In the genomic region with DNA sequence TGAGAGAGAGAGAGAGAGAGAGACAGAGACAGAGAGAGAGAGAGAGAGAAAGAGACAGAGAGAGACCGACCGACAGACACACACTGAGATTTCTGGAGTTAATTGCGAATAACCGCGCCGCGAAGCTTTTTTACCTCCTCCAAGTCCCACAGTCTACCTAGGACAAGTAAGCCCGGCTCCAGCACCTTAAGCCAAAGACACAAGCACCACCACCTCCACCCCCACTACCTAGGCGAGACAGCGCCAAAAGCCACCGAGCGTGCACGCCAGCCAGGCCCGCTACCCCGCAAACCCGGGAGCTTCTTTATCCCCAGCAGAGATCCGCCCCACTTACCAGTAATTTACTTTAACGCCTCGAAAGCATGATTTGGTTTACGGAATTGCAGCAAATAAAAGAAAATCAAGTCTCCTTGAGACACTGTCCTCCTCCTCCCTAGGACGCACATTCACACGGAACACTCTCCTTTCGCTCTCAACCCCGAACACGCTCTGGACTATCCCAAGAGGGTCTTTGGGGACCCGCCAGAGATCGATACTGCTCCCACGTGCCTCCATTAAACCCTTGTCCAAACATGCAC, we compare ENCODE assay signal across 8 cellular contexts.
DNase-seq lines count a peak whose midpoint lies in the region; ATAC-seq and TF ChIP-seq lines count a peak whose summit lies in the region.

No MANE protein-coding gene starts in this region.

- H3K4ac ChIP-seq in H9 (ENCODE audit: low read depth, low read length): no peak overlapping the region

- peaks cover 6% of the 10 kb centered on the region; the same call in 1 of the 2 replicates for H3K4me1 ChIP-seq in H9 (ENCODE audit: insufficient read depth, low read length)
- no peaks in the 10 kb centered on the region for H3K4me1 ChIP-seq in muscle layer of colon (ENCODE audit: insufficient read depth, low read length)
- H3K4me1 ChIP-seq in upper lobe of left lung: peaks cover 0 to 19% (median 0%) of the 10 kb centered on the region in 4 donors

- peak overlapping the region; percentile 76 for H3K18ac ChIP-seq in H9 (ENCODE audit: insufficient read length, low read depth, low read length)

- peak overlapping the region; percentile 95 to 99 for H3K4me3 Mint-ChIP-seq in H9
- H3K4me3 Mint-ChIP-seq in T-helper 17 cell: peak overlapping the region; percentile 97

- DNase-seq in H9 (peak; percentile 26), T-helper 17 cell (peak in 2 of 3 donors; percentile 5 to 10), dermis blood vessel endothelial cell (peak; percentile 24), upper lobe of left lung (peak in 1 of 2 donors; percentile 20), NCI-H1694 (lab: John Stamatoyannopoulos, UW) (no peak)

- WGBS in H9 (ENCODE audit: extremely low coverage, insufficient read length, low lambda C conversion rate): no CpG with 5 or more reads among the region's 28 CpGs
- WGBS in upper lobe of left lung, 2 donors: 0 to 40% methylated on average over 9 to 28 of the region's 28 CpGs

- H2BK5ac ChIP-seq in H9 (ENCODE audit: insufficient read length, low read length): peak overlapping the region; percentile 88

- H3K27ac ChIP-seq in H9 (ENCODE audit: insufficient read length, low read depth, low read length) (no peak overlapping the region), muscle layer of colon (ENCODE audit: low read depth, low read length) (no peak overlapping the region), upper lobe of left lung (peak overlapping the region in 3 of 4 donors; percentile 3 to 63 (median 49))

- H3K14ac ChIP-seq in H9 (ENCODE audit: insufficient read depth, low read length): peak overlapping the region; percentile 86

- TF ChIP-seq EP300 in upper lobe of left lung (IDR thresholded peaks at IDR 0.05): no peak

- peak overlapping the region; percentile 85 for H3K56ac ChIP-seq in H9 (ENCODE audit: insufficient read length, low read depth, low read length)

- no peak overlapping the region for H2BK20ac ChIP-seq in H9 (ENCODE audit: low read depth, low read length, poor library complexity, severe bottlenecking)

- H3K4me3 ChIP-seq in muscle layer of colon (ENCODE audit: low read depth in 1 of 2, low read length in 2 of 2) (peak overlapping the region; percentile 16 to 63), upper lobe of left lung (peak overlapping the region; percentile 25 to 68 (median 60))

- H3K79me2 ChIP-seq in H9 (ENCODE audit: insufficient read depth, low read length): peaks cover 38% of the 10 kb centered on the region; the same call in 1 of the 2 replicates

- H3K79me1 ChIP-seq in H9 (ENCODE audit: insufficient read depth, low read depth, low read length, poor library complexity, severe bottlenecking): no peaks in the 10 kb centered on the region

- H4K20me1 ChIP-seq in H9 (ENCODE audit: control insufficient read depth, insufficient read depth, insufficient read length): no peaks in the 10 kb centered on the region

- H3K23ac ChIP-seq in H9 (ENCODE audit: insufficient read length, low read depth, low read length): no peak overlapping the region

- H4K5ac ChIP-seq in H9 (ENCODE audit: insufficient read length, low read depth, low read length): peak overlapping the region; percentile 27

- no peak overlapping the region for H2BK15ac ChIP-seq in H9 (ENCODE audit: low read depth, low read length)

- TF ChIP-seq POLR2A in upper lobe of left lung (IDR thresholded peaks at IDR 0.05): no peak

- H3K9me3 ChIP-seq in H9 (ENCODE audit: control insufficient read depth, low read depth, low read length) (no peaks in the 10 kb centered on the region), T-helper 17 cell (ENCODE audit: control insufficient read depth, low read length, poor library complexity, severe bottlenecking) (no peaks in the 10 kb centered on the region), muscle layer of colon (ENCODE audit: low read length) (no peaks in the 10 kb centered on the region), upper lobe of left lung (peaks cover 0 to 3% (median 0%) of the 10 kb centered on the region in 4 donors)

- no peaks in the 10 kb centered on the region for H3K36me3 ChIP-seq in muscle layer of colon (ENCODE audit: insufficient read depth, low read length)
- no peaks in the 10 kb centered on the region for H3K36me3 ChIP-seq in upper lobe of left lung

- no peaks in the 10 kb centered on the region for H3K23me2 ChIP-seq in H9 (ENCODE audit: insufficient read length, low read depth, low read length, poor library complexity, severe bottlenecking)

- H3K36me3 Mint-ChIP-seq in H9 (ENCODE audit: insufficient read depth in 1 of 3, low read depth in 3 of 3) (peaks cover 40 to 49% (median 49%) of the 10 kb centered on the region in 3 experiments), T-helper 17 cell (ENCODE audit: low read depth) (no peaks in the 10 kb centered on the region)

- no peak for TF ChIP-seq CTCF in H9 (conservative IDR thresholded peaks at IDR 0.05)
- TF ChIP-seq CTCF in upper lobe of left lung (IDR thresholded peaks at IDR 0.05): no peak

- H3K27ac Mint-ChIP-seq in H9: peak overlapping the region; percentile 94 to 100 (median 97)
- peak overlapping the region; percentile 92 for H3K27ac Mint-ChIP-seq in T-helper 17 cell

- peak overlapping the region; percentile 34 for H4K8ac ChIP-seq in H9 (replicated peaks; ENCODE audit: insufficient read length, low read depth, low read length)

- H3K4me2 ChIP-seq in H9 (ENCODE audit: insufficient read depth, insufficient read length, low read length): peak overlapping the region; percentile 84

- H3T11ph ChIP-seq in H9 (ENCODE audit: low read length): no peak overlapping the region

- H2BK120ac ChIP-seq in H9 (ENCODE audit: low read depth, low read length, poor library complexity, severe bottlenecking): peak overlapping the region; percentile 44

- H3K4me1 Mint-ChIP-seq in H9 (peaks cover 30 to 47% of the 10 kb centered on the region in 2 experiments), T-helper 17 cell (peaks cover 8% of the 10 kb centered on the region)

- no peak overlapping the region for H4K91ac ChIP-seq in H9 (ENCODE audit: insufficient read length, low read depth, low read length)

- ATAC-seq in T-helper 17 cell: peak; percentile 29
- peak; percentile 41 to 45 for ATAC-seq in upper lobe of left lung (ENCODE audit: low FRiP score in 2 of 2)
- ATAC-seq in HG03571 (IDR thresholded peaks at IDR 0.05; ENCODE audit: unreplicated experiment): no peak
- ATAC-seq in HG03108 (IDR thresholded peaks at IDR 0.05; ENCODE audit: unreplicated experiment): no peak

- H3K27me3 ChIP-seq in H9 (ENCODE audit: insufficient read depth, low read length) (no peaks in the 10 kb centered on the region), muscle layer of colon (ENCODE audit: control insufficient read depth in 1 of 2, insufficient read depth in 2 of 2, low read length in 2 of 2) (peaks cover 0 to 15% of the 10 kb centered on the region in 2 donors), upper lobe of left lung (peaks cover 0 to 15% (median 0%) of the 10 kb centered on the region in 4 donors)

- H3K27me3 Mint-ChIP-seq in H9 (ENCODE audit: low read depth) (no peaks in the 10 kb centered on the region), T-helper 17 cell (no peaks in the 10 kb centered on the region)

- no peak overlapping the region for H2AK5ac ChIP-seq in H9 (ENCODE audit: insufficient read length, low read length)

- no peak overlapping the region for H2AFZ ChIP-seq in H9 (ENCODE audit: low read length)

- H3K9me3 Mint-ChIP-seq in H9: peaks cover 53 to 58% of the 10 kb centered on the region in 2 experiments

- H3K9ac ChIP-seq in H9 (ENCODE audit: extremely low read depth, insufficient read length, low read length): peak overlapping the region; percentile 99
- no peak overlapping the region for H3K9ac ChIP-seq in muscle layer of colon (ENCODE audit: low read length)

- no peak overlapping the region for H2BK12ac ChIP-seq in H9 (ENCODE audit: insufficient read length, low read depth, low read length)

Comparison
In these comparisons a context has a peak if more than half of its experiments do, and no peak if none do; other contexts are left out.
1. H3K27ac ChIP-seq: peak in upper lobe of left lung (3 of 4); none in H9 (single experiment) and muscle layer of colon (single experiment).
2. ATAC-seq: peak in T-helper 17 cell (single experiment) and upper lobe of left lung (2 of 2); none in HG03571 (single experiment) and HG03108 (single experiment).